ENCODE assay signal across 8 cellular contexts in the genomic region with DNA sequence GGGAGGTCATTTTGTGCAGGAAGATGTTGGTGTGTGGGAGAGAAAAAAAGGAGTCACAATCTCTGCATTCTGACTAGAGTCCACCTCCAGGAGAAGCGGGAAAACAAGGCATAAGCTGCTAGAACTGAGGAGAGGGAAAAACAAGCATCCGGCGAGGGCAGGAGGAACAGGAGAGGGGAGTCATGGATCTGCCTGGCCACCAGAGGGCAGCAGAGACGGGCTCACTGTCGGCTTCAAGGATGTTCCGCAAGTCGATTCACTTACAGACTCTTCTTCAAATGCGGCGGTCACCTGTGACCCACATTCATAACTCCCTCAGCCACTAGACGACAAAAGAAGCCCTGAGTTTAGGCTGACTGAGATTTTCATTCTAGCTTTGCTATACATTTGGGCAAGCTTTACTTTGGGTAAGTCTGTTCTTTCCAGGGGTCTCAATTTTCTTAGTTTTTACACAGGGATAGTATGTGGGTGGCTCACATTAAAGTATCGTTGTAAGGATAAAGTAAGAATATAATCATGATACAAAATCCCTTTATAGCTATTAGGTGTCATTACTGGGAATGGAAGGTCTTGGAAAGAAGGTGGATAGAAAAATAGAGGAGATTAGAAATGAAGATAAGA. TPM values are rescaled to one million over a fixed set of nuclear protein-coding genes. Genes with fewer than 3 reads are reported as not detected.
A peak's percentile ranks its signal among the peaks of the same experiment; 100 is the strongest.
DNase-seq lines count a peak whose midpoint lies in the region; ATAC-seq, FAIRE-seq and TF ChIP-seq lines count a peak whose summit lies in the region.

No MANE protein-coding gene starts in this region.

- intact Hi-C loops in pancreas (cut with DNase I) = loop anchor here in 1 of 3 donors (5.0 kb wide), 1 partner anchor 384 kb away; no protein-coding TSS in a partner anchor

- H3K9me3 ChIP-seq in SK-N-MC (ENCODE audit: low read depth, low read length) (no peaks in the 10 kb centered on the region), pancreas (no peaks in the 10 kb centered on the region), tibial nerve (no peaks in the 10 kb centered on the region)

- no peak for TF ChIP-seq EP300 in tibial nerve (IDR thresholded peaks at IDR 0.05)

- peaks cover 0 to 28% (median 4%) of the 10 kb centered on the region in 4 donors for H3K27me3 ChIP-seq in pancreas
- peaks cover 0 to 77% of the 10 kb centered on the region in 2 donors for H3K27me3 ChIP-seq in tibial nerve

- WGBS in pancreas, 2 donors = 5% methylated on average over 11 of the region's 11 CpGs
- 5 to 7% methylated on average over 11 of the region's 11 CpGs for WGBS in tibial nerve, 2 donors

- ATAC-seq in pancreas (peak; percentile 85 to 95 (median 92)), HG02970 (IDR thresholded peaks at IDR 0.05; ENCODE audit: low FRiP score, unreplicated experiment) (no peak)

- H3K4me3 ChIP-seq in SK-N-MC = no peak overlapping the region
- no peak overlapping the region for H3K4me3 ChIP-seq in pancreas
- no peak overlapping the region for H3K4me3 ChIP-seq in tibial nerve

- TF ChIP-seq POLR2A in tibial nerve (IDR thresholded peaks at IDR 0.05) = no peak

- H3K4me1 ChIP-seq in pancreas (no peaks in the 10 kb centered on the region), tibial nerve (peaks cover 0 to 7% (median 2%) of the 10 kb centered on the region in 4 donors)

- H3K27ac ChIP-seq in SK-N-MC (no peak overlapping the region), pancreas (no peak overlapping the region), tibial nerve (no peak overlapping the region)

- DNase-seq in GF-D8 (lab: John Stamatoyannopoulos, UW) (peak; percentile 18), M059J (ENCODE audit: low read depth) (peak; percentile 61), SK-N-MC (ENCODE audit: low read depth, low spot score) (peak; percentile 40), glomerular endothelial cell (ENCODE audit: extremely low read depth, low read depth, low spot score) (peak; percentile 37), pancreas (peak; percentile 47 to 92 (median 78)), tibial nerve (ENCODE audit: low spot score in 2 of 2) (peak; percentile 43 to 77)
- peak; percentile 42 to 79 (median 74) for DNase-seq in activated naive CD4-positive, alpha-beta T cell (lab: John Stamatoyannopoulos, UW)

- FAIRE-seq in pancreas (lab: Jason Lieb, UNC) = no peak

- TF ChIP-seq CTCF in pancreas (IDR thresholded peaks at IDR 0.05) (peak; percentile 87 to 95 (median 92)), tibial nerve (IDR thresholded peaks at IDR 0.05) (peak; percentile 85 to 96 (median 90))

- no peak overlapping the region for H3K9ac ChIP-seq in SK-N-MC (ENCODE audit: insufficient read length)

- H3K36me3 ChIP-seq in SK-N-MC (ENCODE audit: insufficient read depth, low read length) (no peaks in the 10 kb centered on the region), pancreas (no peaks in the 10 kb centered on the region), tibial nerve (no peaks in the 10 kb centered on the region)

RNA-seq across cellular contexts. Expression of a gene that starts 6.6 kb away (rescaled TPM):
- not detected in 2 replicates for total RNA-seq in M059J (2014; rRNA removed; shearing (Covaris generic))
- total RNA-seq in glomerular endothelial cell (not detected in 2 replicates), pancreas (not detected), tibial nerve (not detected)
- polyA plus RNA-seq in pancreas = not detected

RNA-seq across cellular contexts. Expression of a gene that starts 26.1 kb away (rescaled TPM):
- 1.2 and 2.0 TPM in 2 replicates for total RNA-seq in M059J (2014; rRNA removed; shearing (Covaris generic))
- total RNA-seq in glomerular endothelial cell = 0.41 TPM in 1 of 2 replicates, not detected in the other
- total RNA-seq in pancreas = 100 to 1,000 TPM in 2 of 6 donors, 10 to 100 TPM in 4; 16.3 to 414 (median 42.2) TPM
- 10 to 100 TPM; 19.3 to 32.4 TPM for polyA plus RNA-seq in pancreas
- 100 to 1,000 TPM; 179 to 620 (median 253) TPM for total RNA-seq in tibial nerve

RNA-seq across cellular contexts. Expression of a gene that starts 41.8 kb away (rescaled TPM):
- not detected in 2 replicates for total RNA-seq in M059J (2014; rRNA removed; shearing (Covaris generic))
- not detected in 2 replicates for total RNA-seq in glomerular endothelial cell
- not detected for total RNA-seq in pancreas
- not detected for polyA plus RNA-seq in pancreas
- not detected for total RNA-seq in tibial nerve

Comparison
In these comparisons a context has a peak if more than half of its experiments do, and no peak if none do; other contexts are left out.
1. DNase-seq: peak in every context shown above with its lines; median percentile 78 in pancreas; 74 in activated naive CD4-positive, alpha-beta T cell; 61 in M059J; 60 in tibial nerve; 40 in SK-N-MC; 37 in glomerular endothelial cell; 18 in GF-D8.